ENCODE assay signal across 14 cellular contexts in the genomic region with DNA sequence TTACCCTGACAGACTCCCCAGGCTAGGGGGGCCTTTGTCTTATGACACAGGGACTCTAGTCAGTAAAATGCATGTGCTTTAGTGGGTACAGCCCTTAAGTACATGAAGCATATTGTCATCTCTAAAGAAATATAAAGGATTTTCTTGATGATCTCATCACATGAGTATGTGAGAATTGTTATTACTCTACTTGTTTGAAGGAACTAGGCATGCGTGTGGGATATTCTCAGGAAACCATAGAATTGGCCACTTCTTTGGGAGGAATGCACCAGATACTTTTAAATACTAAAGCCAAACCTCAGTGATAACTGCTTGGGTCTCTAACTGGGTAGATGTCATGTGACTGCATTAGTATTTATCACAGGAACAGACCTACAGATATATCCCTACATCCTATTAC. TPM values are rescaled to one million over a fixed set of nuclear protein-coding genes. Genes with fewer than 3 reads are reported as not detected.
DNase-seq lines count a peak whose midpoint lies in the region; ATAC-seq, FAIRE-seq and TF ChIP-seq lines count a peak whose summit lies in the region.
"Had no signal": no experiment of that assay in that cellular context is flagged by ENCODE, and none has a peak within 500 bp of the region (broad histone marks: within the 10 kb centered on the region; RNA-seq: fewer than 3 reads in every experiment).

No MANE protein-coding gene starts in this region.

- intact Hi-C loops in thyroid gland (cut with DNase I), result no loop called here
- intact Hi-C loops in CD14-positive monocyte (cut with micrococcal nuclease), result no loop called here

- H3K27me3 Mint-ChIP-seq in CD14-positive monocyte (ENCODE audit: low read depth in 3 of 3), result no peaks in the 10 kb centered on the region

- no peak for ATAC-seq in HG02970 (IDR thresholded peaks at IDR 0.05; ENCODE audit: low FRiP score, unreplicated experiment)
- ATAC-seq: esophagus mucosa had no signal

- H3K4me3 Mint-ChIP-seq in CD14-positive monocyte, result no peak overlapping the region

- no peak for TF ChIP-seq POLR2A in thyroid gland (IDR thresholded peaks at IDR 0.05)
- TF ChIP-seq POLR2A in GM12892 (IDR thresholded peaks at IDR 0.05; ENCODE audit: low read depth, low read length), result no peak

- peaks cover 20 to 41% of the 10 kb centered on the region in 2 donors for H3K36me3 Mint-ChIP-seq in CD14-positive monocyte

- H3K27ac ChIP-seq in thyroid gland, result no peak overlapping the region
- H3K27ac ChIP-seq: prostate gland had no signal

- FAIRE-seq in GM12892 (lab: Jason Lieb, UNC), result no peak
- FAIRE-seq: TTC549 had no signal

- H3K36me3 ChIP-seq in thyroid gland, result no peaks in the 10 kb centered on the region
- H3K36me3 ChIP-seq: prostate gland had no signal

- peak; percentile 33 for DNase-seq in AG09309 (ENCODE audit: low read depth)
- peak; percentile 87 for DNase-seq in HT1080 (ENCODE audit: low read depth)
- DNase-seq in dedifferentiated amniotic fluid mesenchymal stem cell (ENCODE audit: extremely low spot score), result peak; percentile 70
- peak; percentile 44 for DNase-seq in myocyte (ENCODE audit: low read depth)
- DNase-seq in thyroid gland, result no peak
- DNase-seq in CD14-positive monocyte (ENCODE audit: low spot score), result no peak
- DNase-seq in GM12892 (ENCODE audit: insufficient read length), result no peak
- DNase-seq: anterior cingulate cortex, H7, RPMI8226 had no signal

- 13 to 70% methylated on average over 1 of the region's 1 CpG for WGBS in thyroid gland, 2 donors

- no peaks in the 10 kb centered on the region for H3K9me3 ChIP-seq in thyroid gland
- H3K9me3 ChIP-seq: prostate gland had no signal

- peaks cover 0 to 2% (median 0%) of the 10 kb centered on the region in 7 donors for H3K9me3 Mint-ChIP-seq in CD14-positive monocyte

- no peaks in the 10 kb centered on the region for H3K27me3 ChIP-seq in thyroid gland

- TF ChIP-seq CTCF in AG09309 (IDR thresholded peaks at IDR 0.05; ENCODE audit: control insufficient read depth, insufficient read depth, low read depth, low read length, missing control alignments) (no peak), thyroid gland (IDR thresholded peaks at IDR 0.05) (no peak), CD14-positive monocyte (IDR thresholded peaks at IDR 0.05) (no peak)

- H3K4me1 Mint-ChIP-seq in CD14-positive monocyte, result peaks cover 22% of the 10 kb centered on the region

- H3K4me1 ChIP-seq in thyroid gland, result peaks cover 9 to 18% of the 10 kb centered on the region in 2 donors
- H3K4me1 ChIP-seq: prostate gland had no signal

- no peak overlapping the region for H3K27ac Mint-ChIP-seq in CD14-positive monocyte

- H3K4me3 ChIP-seq in AG09309 (ENCODE audit: control insufficient read depth, low read depth, low read length) (no peak overlapping the region), thyroid gland (replicated peaks in 1 of 3) (no peak overlapping the region)
- H3K4me3 ChIP-seq: prostate gland had no signal

RNA-seq across cellular contexts. Expression of gene MAPRE2, which starts 35.3 kb away (rescaled TPM):
- 10.3 and 14.8 TPM in 2 replicates for total RNA-seq in HT1080 (2014; rRNA removed; shearing (Covaris generic))
- 10.7 and 12.6 TPM in 2 replicates for polyA plus RNA-seq in HT1080 (2015; cell fraction: cytosol; rRNA removed)
- 18.4 and 18.7 TPM in 2 replicates for polyA plus RNA-seq in HT1080 (2015; cell fraction: nucleus; rRNA removed)
- total RNA-seq in myocyte (22.7 and 38.2 TPM in 2 replicates), thyroid gland (10 to 100 TPM; 22.6 to 38.1 (median 28.8) TPM)
- polyA plus RNA-seq in myocyte (2012), result 18.0 TPM
- 10 to 100 TPM; 37.1 to 48.1 TPM for polyA plus RNA-seq in CD14-positive monocyte
- 15.3 TPM for polyA plus RNA-seq in GM12892 (2012; ENCODE audit: missing spikeins)

Comparison
In these comparisons a context has a peak if more than half of its experiments do, and no peak if none do; other contexts are left out.
1. DNase-seq: peak in AG09309 (single experiment), HT1080 (single experiment), dedifferentiated amniotic fluid mesenchymal stem cell (single experiment) and myocyte (single experiment); none in thyroid gland (0 of 2), CD14-positive monocyte (single experiment) and GM12892 (single experiment).